ENCODE assay signal across 16 cellular contexts in the genomic region with DNA sequence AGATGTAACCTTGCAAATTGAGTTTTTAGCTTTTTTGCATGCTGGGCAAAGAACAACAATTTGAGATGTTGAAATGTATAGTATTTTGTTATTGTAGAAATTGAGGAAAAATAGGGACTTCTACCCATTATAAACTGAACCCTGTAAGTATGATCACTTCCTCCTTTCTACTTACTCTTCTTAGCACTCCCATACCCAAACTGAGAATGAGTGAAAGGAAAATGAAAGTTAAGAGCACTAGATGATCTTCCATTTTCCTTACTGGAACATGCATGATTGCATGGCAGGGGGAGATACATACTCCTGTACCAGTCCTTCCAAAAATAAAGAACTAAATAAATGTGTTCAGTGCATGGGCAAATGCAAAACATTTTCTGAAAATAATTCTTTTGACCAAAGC.
A peak's percentile ranks its signal among the peaks of the same experiment; 100 is the strongest.
DNase-seq lines count a peak whose midpoint lies in the region; ATAC-seq, FAIRE-seq and TF ChIP-seq lines count a peak whose summit lies in the region.
"Had no signal": no experiment of that assay in that cellular context is flagged by ENCODE, and none has a peak within 500 bp of the region (broad histone marks: within the 10 kb centered on the region; RNA-seq: fewer than 3 reads in every experiment).

No MANE protein-coding gene starts in this region.

- H3K9me3 Mint-ChIP-seq in activated naive CD4-positive, alpha-beta T cell treated with anti-CD3 and anti-CD28 coated beads for 36 hours = no peaks in the 10 kb centered on the region
- no peaks in the 10 kb centered on the region for H3K9me3 Mint-ChIP-seq in natural killer cell treated with Interleukin-12 subunit alpha and Interleukin-12 subunit beta and Interleukin-15 and Interleukin-18, amount 100 ng/mL, for 72 hours
- H3K9me3 Mint-ChIP-seq: activated CD4-positive, alpha-beta T cell treated with anti-CD3 and anti-CD28 coated beads, Interleukin-2, amount 10 ng/mL, durations not matched to agents 24 days and 14 days; IgD-negative memory B cell; stimulated activated naive CD8-positive, alpha-beta T cell treated with anti-CD3 and anti-CD28 coated beads, Interleukin-15, amount 100 ng/mL, for 72 hours had no signal

- no peak for TF ChIP-seq POLR2A in GM12891 (IDR thresholded peaks at IDR 0.05; ENCODE audit: low read depth, low read length)

- peak; percentile 40 for FAIRE-seq in GM12891 (lab: Jason Lieb, UNC)

- no peaks in the 10 kb centered on the region for H3K27me3 Mint-ChIP-seq in activated naive CD4-positive, alpha-beta T cell treated with anti-CD3 and anti-CD28 coated beads for 36 hours (ENCODE audit: low read depth)
- H3K27me3 Mint-ChIP-seq in natural killer cell treated with Interleukin-12 subunit alpha and Interleukin-12 subunit beta and Interleukin-15 and Interleukin-18, amount 100 ng/mL, for 72 hours = no peaks in the 10 kb centered on the region
- H3K27me3 Mint-ChIP-seq: activated CD4-positive, alpha-beta T cell treated with anti-CD3 and anti-CD28 coated beads, Interleukin-2, amount 10 ng/mL, durations not matched to agents 24 days and 14 days; B cell; IgD-negative memory B cell; stimulated activated naive CD8-positive, alpha-beta T cell treated with anti-CD3 and anti-CD28 coated beads, Interleukin-15, amount 100 ng/mL, for 72 hours had no signal

- CTCF ChIA-PET in activated naive CD4-positive, alpha-beta T cell treated with anti-CD3 and anti-CD28 coated beads for 36 hours (lab: Charles Lee) = interaction anchor here (0.9 kb wide), 1 partner anchor 19 kb away, joined by 4 read pairs; no protein-coding TSS in a partner anchor

- ATAC-seq in GM19043 (IDR thresholded peaks at IDR 0.05; ENCODE audit: low read depth, unreplicated experiment) = peak; percentile 75
- ATAC-seq in GM21825 (IDR thresholded peaks at IDR 0.05; ENCODE audit: unreplicated experiment) = peak; percentile 77
- peak; percentile 49 for ATAC-seq in HG03558 (IDR thresholded peaks at IDR 0.05; ENCODE audit: extremely low read depth, unreplicated experiment)
- ATAC-seq in natural killer cell treated with Interleukin-12 subunit alpha and Interleukin-12 subunit beta and Interleukin-15 and Interleukin-18, amount 100 ng/mL, for 72 hours = no peak
- ATAC-seq: stimulated activated naive CD8-positive, alpha-beta T cell treated with anti-CD3 and anti-CD28 coated beads, Interleukin-15, amount 100 ng/mL, for 72 hours had no signal

- DNase-seq in GM12891 (ENCODE audit: insufficient read length, low spot score) (peak; percentile 2), cerebellar cortex (ENCODE audit: low spot score) (no peak), NCI-H524 (lab: John Stamatoyannopoulos, UW) (no peak)
- DNase-seq in activated naive CD4-positive, alpha-beta T cell treated with anti-CD3 and anti-CD28 coated beads for 36 hours = no peak
- DNase-seq in natural killer cell treated with Interleukin-12 subunit alpha and Interleukin-12 subunit beta and Interleukin-15 and Interleukin-18, amount 100 ng/mL, for 72 hours (ENCODE audit: low spot score) = no peak
- DNase-seq: activated CD4-positive, alpha-beta T cell treated with anti-CD3 and anti-CD28 coated beads, Interleukin-2, amount 10 ng/mL, durations not matched to agents 24 days and 14 days; activated gamma-delta T cell treated with Interleukin-2 at 50 U/mL for 16 hours; EL; NCI-H2029; stimulated activated CD4-positive, alpha-beta T cell treated with anti-CD3 and anti-CD28 coated beads, Interleukin-4, amount 100 ng/mL, for 24 hours; stimulated activated naive CD8-positive, alpha-beta T cell treated with anti-CD3 and anti-CD28 coated beads, Interleukin-15, amount 100 ng/mL, for 72 hours had no signal

- peaks cover 11% of the 10 kb centered on the region for H3K36me3 Mint-ChIP-seq in activated naive CD4-positive, alpha-beta T cell treated with anti-CD3 and anti-CD28 coated beads for 36 hours (ENCODE audit: low read depth)
- peaks cover 9% of the 10 kb centered on the region for H3K36me3 Mint-ChIP-seq in natural killer cell treated with Interleukin-12 subunit alpha and Interleukin-12 subunit beta and Interleukin-15 and Interleukin-18, amount 100 ng/mL, for 72 hours

- H3K4me1 Mint-ChIP-seq in activated naive CD4-positive, alpha-beta T cell treated with anti-CD3 and anti-CD28 coated beads for 36 hours (ENCODE audit: low read depth) = peaks cover 5% of the 10 kb centered on the region
- H3K4me1 Mint-ChIP-seq in natural killer cell treated with Interleukin-12 subunit alpha and Interleukin-12 subunit beta and Interleukin-15 and Interleukin-18, amount 100 ng/mL, for 72 hours (ENCODE audit: low read depth in 2 of 2) = no peaks in the 10 kb centered on the region

- H3K27ac Mint-ChIP-seq in activated naive CD4-positive, alpha-beta T cell treated with anti-CD3 and anti-CD28 coated beads for 36 hours = no peak overlapping the region
- no peak overlapping the region for H3K27ac Mint-ChIP-seq in natural killer cell treated with Interleukin-12 subunit alpha and Interleukin-12 subunit beta and Interleukin-15 and Interleukin-18, amount 100 ng/mL, for 72 hours
- H3K27ac Mint-ChIP-seq: activated CD4-positive, alpha-beta T cell treated with anti-CD3 and anti-CD28 coated beads, Interleukin-2, amount 10 ng/mL, durations not matched to agents 24 days and 14 days; B cell had no signal

- intact Hi-C loops in activated naive CD4-positive, alpha-beta T cell treated with anti-CD3 and anti-CD28 coated beads for 36 hours (cut with micrococcal nuclease) = no loop called here

- no peak overlapping the region for H3K4me3 Mint-ChIP-seq in activated naive CD4-positive, alpha-beta T cell treated with anti-CD3 and anti-CD28 coated beads for 36 hours
- H3K4me3 Mint-ChIP-seq in natural killer cell treated with Interleukin-12 subunit alpha and Interleukin-12 subunit beta and Interleukin-15 and Interleukin-18, amount 100 ng/mL, for 72 hours = no peak overlapping the region
- H3K4me3 Mint-ChIP-seq: activated CD4-positive, alpha-beta T cell treated with anti-CD3 and anti-CD28 coated beads, Interleukin-2, amount 10 ng/mL, durations not matched to agents 24 days and 14 days; B cell; IgD-negative memory B cell; stimulated activated naive CD8-positive, alpha-beta T cell treated with anti-CD3 and anti-CD28 coated beads, Interleukin-15, amount 100 ng/mL, for 72 hours had no signal

TF ChIP-seq in GM12891, 5 proteins besides CTCF, POLR2A, EP300 and RAD21:
- TF ChIP-seq PAX5 (IDR thresholded peaks at IDR 0.05; ENCODE audit: insufficient read depth, low read length, severe bottlenecking) (no peak), SPI1 (IDR thresholded peaks at IDR 0.05; ENCODE audit: low read depth, low read length) (peak; percentile 83)

Comparison
In these comparisons a context has a peak if more than half of its experiments do, and no peak if none do; other contexts are left out.
1. ATAC-seq: peak in GM19043 (single experiment), GM21825 (single experiment) and HG03558 (single experiment); none in natural killer cell treated with Interleukin-12 subunit alpha and Interleukin-12 subunit beta and Interleukin-15 and Interleukin-18, amount 100 ng/mL, for 72 hours (0 of 2).